In the genomic region with DNA sequence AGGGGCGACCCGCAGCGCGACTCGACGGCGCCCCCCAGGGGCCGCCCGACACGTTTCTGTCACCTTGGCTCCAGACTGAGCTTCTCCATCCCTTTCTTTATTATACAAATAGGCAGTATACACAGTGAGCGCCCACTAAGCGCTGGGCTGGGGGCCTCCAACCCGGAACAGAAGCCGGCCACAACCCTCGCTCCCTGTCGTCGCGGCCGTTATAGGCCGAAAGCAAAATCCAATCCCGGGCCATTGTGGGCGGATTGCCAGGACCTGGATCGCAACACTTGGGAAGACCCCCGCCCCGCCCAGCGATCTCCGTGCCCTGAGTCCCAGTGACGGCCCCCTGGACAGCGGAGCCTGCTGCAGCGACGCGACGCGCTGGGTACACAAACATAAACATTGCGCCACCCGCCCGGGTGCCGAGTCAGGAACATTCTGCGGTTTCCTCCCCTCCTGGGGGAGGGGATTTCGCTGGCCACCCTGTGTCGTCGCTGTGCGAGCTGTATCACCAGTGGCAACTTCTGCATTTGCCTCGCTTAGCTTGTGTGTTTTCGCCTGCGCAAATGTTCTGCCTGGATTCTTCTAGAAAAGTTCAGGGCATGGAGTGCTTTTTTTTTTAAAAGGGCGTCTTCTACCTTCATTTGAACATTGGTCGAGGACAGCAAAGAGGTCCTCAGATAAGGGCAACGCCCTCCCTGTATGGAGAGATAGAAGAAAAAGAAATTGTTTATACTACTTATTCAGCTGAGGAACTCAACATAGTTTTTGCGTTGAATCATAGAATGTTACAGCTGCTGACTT, we compare ENCODE assay signal across 1 cellular context.
TF ChIP-seq lines count a peak whose summit lies in the region.

No MANE protein-coding gene starts in this region.

TF ChIP-seq in K562, 482 proteins besides CTCF, POLR2A, EP300 and RAD21 (continued from another document and continues in another):
- TF ChIP-seq ZNF518B (CRISPR knock-in tag; IDR thresholded peaks at IDR 0.05), result no peak
- TF ChIP-seq PKNOX1 (IDR thresholded peaks at IDR 0.05), result peak; percentile 55
- TF ChIP-seq CREB3 (tag; conservative IDR thresholded peaks at IDR 0.05; ENCODE audit: low read depth), result no peak
- TF ChIP-seq, protein P1, sequence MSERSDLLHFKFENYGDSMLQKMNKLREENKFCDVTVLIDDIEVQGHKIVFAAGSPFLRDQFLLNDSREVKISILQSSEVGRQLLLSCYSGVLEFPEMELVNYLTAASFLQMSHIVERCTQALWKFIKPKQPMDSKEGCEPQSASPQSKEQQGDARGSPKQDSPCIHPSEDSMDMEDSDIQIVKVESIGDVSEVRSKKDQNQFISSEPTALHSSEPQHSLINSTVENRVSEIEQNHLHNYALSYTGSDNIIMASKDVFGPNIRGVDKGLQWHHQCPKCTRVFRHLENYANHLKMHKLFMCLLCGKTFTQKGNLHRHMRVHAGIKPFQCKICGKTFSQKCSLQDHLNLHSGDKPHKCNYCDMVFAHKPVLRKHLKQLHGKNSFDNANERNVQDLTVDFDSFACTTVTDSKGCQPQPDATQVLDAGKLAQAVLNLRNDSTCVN (CRISPR knock-in tag; IDR thresholded peaks at IDR 0.05), result no peak
- no peak for TF ChIP-seq NR2C2 (CRISPR knock-in tag; IDR thresholded peaks at IDR 0.05)
- peak; percentile 47; the same call in 1 of the 2 replicates for TF ChIP-seq NR2C2 (tag; IDR thresholded peaks at IDR 0.05)
- TF ChIP-seq SIN3B (IDR thresholded peaks at IDR 0.05; ENCODE audit: low read depth), result no peak
- no peak; the same call in 1 of the 2 replicates for TF ChIP-seq MED1 (CRISPR knock-in tag; IDR thresholded peaks at IDR 0.05; ENCODE audit: borderline replicate concordance)
- TF ChIP-seq ZNF121 (CRISPR knock-in tag; conservative IDR thresholded peaks at IDR 0.05), result no peak
- TF ChIP-seq, protein P2, sequence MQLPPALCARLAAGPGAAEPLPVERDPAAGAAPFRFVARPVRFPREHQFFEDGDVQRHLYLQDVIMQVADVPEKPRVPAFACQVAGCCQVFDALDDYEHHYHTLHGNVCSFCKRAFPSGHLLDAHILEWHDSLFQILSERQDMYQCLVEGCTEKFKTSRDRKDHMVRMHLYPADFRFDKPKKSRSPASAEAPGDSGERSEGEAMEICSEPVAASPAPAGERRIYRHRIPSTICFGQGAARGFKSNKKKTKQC (CRISPR knock-in tag; IDR thresholded peaks at IDR 0.05), result no peak
- TF ChIP-seq ADNP (tag; IDR thresholded peaks at IDR 0.05), result no peak
- TF ChIP-seq ARID1B (IDR thresholded peaks at IDR 0.05), result peak; percentile 79; the same call in 1 of the 2 replicates
- TF ChIP-seq PRPF4 (IDR thresholded peaks at IDR 0.05; ENCODE audit: insufficient read depth, low read depth, low read length, poor library complexity, severe bottlenecking), result no peak
- TF ChIP-seq KHSRP (IDR thresholded peaks at IDR 0.05), result no peak
- TF ChIP-seq, protein P3, sequence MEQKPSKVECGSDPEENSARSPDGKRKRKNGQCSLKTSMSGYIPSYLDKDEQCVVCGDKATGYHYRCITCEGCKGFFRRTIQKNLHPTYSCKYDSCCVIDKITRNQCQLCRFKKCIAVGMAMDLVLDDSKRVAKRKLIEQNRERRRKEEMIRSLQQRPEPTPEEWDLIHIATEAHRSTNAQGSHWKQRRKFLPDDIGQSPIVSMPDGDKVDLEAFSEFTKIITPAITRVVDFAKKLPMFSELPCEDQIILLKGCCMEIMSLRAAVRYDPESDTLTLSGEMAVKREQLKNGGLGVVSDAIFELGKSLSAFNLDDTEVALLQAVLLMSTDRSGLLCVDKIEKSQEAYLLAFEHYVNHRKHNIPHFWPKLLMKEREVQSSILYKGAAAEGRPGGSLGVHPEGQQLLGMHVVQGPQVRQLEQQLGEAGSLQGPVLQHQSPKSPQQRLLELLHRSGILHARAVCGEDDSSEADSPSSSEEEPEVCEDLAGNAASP (IDR thresholded peaks at IDR 0.05), result no peak
- no peak for TF ChIP-seq DIDO1 (tag; IDR thresholded peaks at IDR 0.05; ENCODE audit: low read depth)
- 0 out of 2 replicates have a peak, but pooled peaks have one; percentile 27 for TF ChIP-seq ZNF175 (CRISPR knock-in tag; IDR thresholded peaks at IDR 0.05; ENCODE audit: low read depth)
- TF ChIP-seq NCOR1 (IDR thresholded peaks at IDR 0.05), result peak; percentile 74
- TF ChIP-seq CBFB (CRISPR knock-in tag; IDR thresholded peaks at IDR 0.05), result peak; percentile 98
- TF ChIP-seq FOXP1 (CRISPR knock-in tag; IDR thresholded peaks at IDR 0.05), result peak; percentile 90; the same call in 1 of the 2 replicates
- TF ChIP-seq MCM2 (IDR thresholded peaks at IDR 0.05; ENCODE audit: low read depth), result no peak
- TF ChIP-seq TOE1 (IDR thresholded peaks at IDR 0.05; ENCODE audit: borderline replicate concordance), result no peak
- TF ChIP-seq TOE1 (CRISPR knock-in tag; IDR thresholded peaks at IDR 0.05; ENCODE audit: borderline replicate concordance, low read depth), result peak; percentile 45; the same call in 1 of the 2 replicates
- TF ChIP-seq TCF7L2 (IDR thresholded peaks at IDR 0.05; ENCODE audit: low read depth, low read length), result no peak
- no peak for TF ChIP-seq PTTG1 (tag; IDR thresholded peaks at IDR 0.05; ENCODE audit: low read depth)
- no peak for TF ChIP-seq ZBED1 (IDR thresholded peaks at IDR 0.05)
- TF ChIP-seq, protein P4, sequence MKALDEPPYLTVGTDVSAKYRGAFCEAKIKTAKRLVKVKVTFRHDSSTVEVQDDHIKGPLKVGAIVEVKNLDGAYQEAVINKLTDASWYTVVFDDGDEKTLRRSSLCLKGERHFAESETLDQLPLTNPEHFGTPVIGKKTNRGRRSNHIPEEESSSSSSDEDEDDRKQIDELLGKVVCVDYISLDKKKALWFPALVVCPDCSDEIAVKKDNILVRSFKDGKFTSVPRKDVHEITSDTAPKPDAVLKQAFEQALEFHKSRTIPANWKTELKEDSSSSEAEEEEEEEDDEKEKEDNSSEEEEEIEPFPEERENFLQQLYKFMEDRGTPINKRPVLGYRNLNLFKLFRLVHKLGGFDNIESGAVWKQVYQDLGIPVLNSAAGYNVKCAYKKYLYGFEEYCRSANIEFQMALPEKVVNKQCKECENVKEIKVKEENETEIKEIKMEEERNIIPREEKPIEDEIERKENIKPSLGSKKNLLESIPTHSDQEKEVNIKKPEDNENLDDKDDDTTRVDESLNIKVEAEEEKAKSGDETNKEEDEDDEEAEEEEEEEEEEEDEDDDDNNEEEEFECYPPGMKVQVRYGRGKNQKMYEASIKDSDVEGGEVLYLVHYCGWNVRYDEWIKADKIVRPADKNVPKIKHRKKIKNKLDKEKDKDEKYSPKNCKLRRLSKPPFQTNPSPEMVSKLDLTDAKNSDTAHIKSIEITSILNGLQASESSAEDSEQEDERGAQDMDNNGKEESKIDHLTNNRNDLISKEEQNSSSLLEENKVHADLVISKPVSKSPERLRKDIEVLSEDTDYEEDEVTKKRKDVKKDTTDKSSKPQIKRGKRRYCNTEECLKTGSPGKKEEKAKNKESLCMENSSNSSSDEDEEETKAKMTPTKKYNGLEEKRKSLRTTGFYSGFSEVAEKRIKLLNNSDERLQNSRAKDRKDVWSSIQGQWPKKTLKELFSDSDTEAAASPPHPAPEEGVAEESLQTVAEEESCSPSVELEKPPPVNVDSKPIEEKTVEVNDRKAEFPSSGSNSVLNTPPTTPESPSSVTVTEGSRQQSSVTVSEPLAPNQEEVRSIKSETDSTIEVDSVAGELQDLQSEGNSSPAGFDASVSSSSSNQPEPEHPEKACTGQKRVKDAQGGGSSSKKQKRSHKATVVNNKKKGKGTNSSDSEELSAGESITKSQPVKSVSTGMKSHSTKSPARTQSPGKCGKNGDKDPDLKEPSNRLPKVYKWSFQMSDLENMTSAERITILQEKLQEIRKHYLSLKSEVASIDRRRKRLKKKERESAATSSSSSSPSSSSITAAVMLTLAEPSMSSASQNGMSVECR (CRISPR knock-in tag; IDR thresholded peaks at IDR 0.05), result peak; percentile 66
- TF ChIP-seq PCBP2 (IDR thresholded peaks at IDR 0.05; ENCODE audit: low read depth, low read length, poor library complexity, severe bottlenecking), result no peak
- TF ChIP-seq ZNF696 (CRISPR knock-in tag; conservative IDR thresholded peaks at IDR 0.05), result no peak
- peak; percentile 61 for TF ChIP-seq MAFG (tag; conservative IDR thresholded peaks at IDR 0.05)
- no peak for TF ChIP-seq ZNF41 (CRISPR knock-in tag; conservative IDR thresholded peaks at IDR 0.05)
- TF ChIP-seq KAT8 (IDR thresholded peaks at IDR 0.05; ENCODE audit: low read depth), result no peak
- 0 out of 2 replicates have a peak, but pooled peaks have one; percentile 10 for TF ChIP-seq ILF3 (IDR thresholded peaks at IDR 0.05; ENCODE audit: borderline replicate concordance)
- TF ChIP-seq HDAC6 (IDR thresholded peaks at IDR 0.05; ENCODE audit: low read depth, low read length), result no peak
- peak in 1 of 3 experiments; percentile 56 for TF ChIP-seq YY1 (IDR thresholded peaks at IDR 0.05; ENCODE audit: borderline replicate concordance in 1 of 3, control insufficient read depth in 1 of 3, extremely low read depth in 1 of 3, insufficient read depth in 3 of 3, insufficient read length in 1 of 3, insufficient replicate concordance in 2 of 3, low read depth in 1 of 3, low read length in 2 of 3)
- TF ChIP-seq SMAD1 (IDR thresholded peaks at IDR 0.05; ENCODE audit: low read depth, low read length, partially characterized antibody), result no peak
- TF ChIP-seq MXI1 (IDR thresholded peaks at IDR 0.05; ENCODE audit: low read depth, low read length), result 0 out of 2 replicates have a peak, but pooled peaks have one; percentile 46
- TF ChIP-seq TFE3 (CRISPR knock-in tag; IDR thresholded peaks at IDR 0.05), result no peak
- no peak for TF ChIP-seq ZKSCAN3 (CRISPR knock-in tag; IDR thresholded peaks at IDR 0.05)
- TF ChIP-seq, protein P5, sequence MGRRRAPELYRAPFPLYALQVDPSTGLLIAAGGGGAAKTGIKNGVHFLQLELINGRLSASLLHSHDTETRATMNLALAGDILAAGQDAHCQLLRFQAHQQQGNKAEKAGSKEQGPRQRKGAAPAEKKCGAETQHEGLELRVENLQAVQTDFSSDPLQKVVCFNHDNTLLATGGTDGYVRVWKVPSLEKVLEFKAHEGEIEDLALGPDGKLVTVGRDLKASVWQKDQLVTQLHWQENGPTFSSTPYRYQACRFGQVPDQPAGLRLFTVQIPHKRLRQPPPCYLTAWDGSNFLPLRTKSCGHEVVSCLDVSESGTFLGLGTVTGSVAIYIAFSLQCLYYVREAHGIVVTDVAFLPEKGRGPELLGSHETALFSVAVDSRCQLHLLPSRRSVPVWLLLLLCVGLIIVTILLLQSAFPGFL (CRISPR knock-in tag; IDR thresholded peaks at IDR 0.05), result no peak; the same call in 1 of the 2 replicates
- TF ChIP-seq WHSC1 (IDR thresholded peaks at IDR 0.05; ENCODE audit: low read length), result no peak
- TF ChIP-seq TCF3 (CRISPR knock-in tag; IDR thresholded peaks at IDR 0.05), result peak; percentile 77
- peak; percentile 41 for TF ChIP-seq HMGN3 (IDR thresholded peaks at IDR 0.05; ENCODE audit: borderline replicate concordance, extremely low read depth, insufficient read length, low read depth, low read length)
- TF ChIP-seq ZNF239 (CRISPR knock-in tag; IDR thresholded peaks at IDR 0.05), result no peak
- TF ChIP-seq GATAD2B (IDR thresholded peaks at IDR 0.05; ENCODE audit: borderline replicate concordance), result no peak
- no peak for TF ChIP-seq ZFPM2 (CRISPR knock-in tag; IDR thresholded peaks at IDR 0.05)
- TF ChIP-seq JUNB (CRISPR knock-in tag; conservative IDR thresholded peaks at IDR 0.05), result no peak
- TF ChIP-seq SAFB (IDR thresholded peaks at IDR 0.05; ENCODE audit: borderline replicate concordance, low read depth, low read length), result no peak
- peak; percentile 64; the same call in 1 of the 2 replicates for TF ChIP-seq ZEB2 (IDR thresholded peaks at IDR 0.05)
- no peak for TF ChIP-seq NFXL1 (CRISPR knock-in tag; IDR thresholded peaks at IDR 0.05)
